ENCODE assay signal across 19 cellular contexts in genomic region chr10:102334106-102334505, GRCh38.
DNase-seq lines count a peak whose midpoint lies in the region; ATAC-seq and TF ChIP-seq lines count a peak whose summit lies in the region.
"Had no signal": no experiment of that assay in that cellular context is flagged by ENCODE, and none has a peak within 500 bp of the region (broad histone marks: within the 10 kb centered on the region; RNA-seq: fewer than 3 reads in every experiment).

No MANE protein-coding gene starts in this region.

- TF ChIP-seq CTCF in glutamatergic neuron (IDR thresholded peaks at IDR 0.05; ENCODE audit: partially characterized antibody, unreplicated experiment) (no peak), nephron (IDR thresholded peaks at IDR 0.05; ENCODE audit: unreplicated experiment in 3 of 3) (no peak), OCI-LY7 (conservative IDR thresholded peaks at IDR 0.05; ENCODE audit: low read length) (no peak), endodermal cell (conservative IDR thresholded peaks at IDR 0.05) (no peak)

- H3K36me3 Mint-ChIP-seq in activated naive CD4-positive, alpha-beta T cell treated with anti-CD3 and anti-CD28 coated beads, Interleukin-2, amount 50 U/mL, for 24 hours, result no peaks in the 10 kb centered on the region
- H3K36me3 Mint-ChIP-seq in glutamatergic neuron (ENCODE audit: unreplicated experiment) (peaks cover 6% of the 10 kb centered on the region), nephron (ENCODE audit: low read depth) (peaks cover 32% of the 10 kb centered on the region), endodermal cell (ENCODE audit: low read depth) (peaks cover 18% of the 10 kb centered on the region)

- no peaks in the 10 kb centered on the region for H4K20me1 ChIP-seq in OCI-LY7 (ENCODE audit: insufficient read depth, low read length)

- intact Hi-C loops in aorta (cut with DNase I) (no loop called here), OCI-LY7 (cut with micrococcal nuclease; ENCODE audit: unreplicated experiment) (no loop called here), left colon (cut with DNase I, micrococcal nuclease) (no loop called here)

- no peak for DNase-seq in activated naive CD4-positive, alpha-beta T cell (lab: John Stamatoyannopoulos, UW)
- no peak for DNase-seq in glutamatergic neuron
- DNase-seq in aorta, result no peak
- no peak for DNase-seq in OCI-LY7 (ENCODE audit: low spot score)
- no peak for DNase-seq in left colon
- DNase-seq in endodermal cell, result no peak
- DNase-seq: 8988T; activated CD4-positive, alpha-beta T cell treated with anti-CD3 and anti-CD28 coated beads, Interleukin-2, amount 50 U/mL, for 4 hours; activated effector memory CD4-positive, alpha-beta T cell treated with Interleukin-2 at 50 U/mL for 16 hours; COR-L47; HFFc6; naive thymus-derived CD4-positive, alpha-beta T cell; Peyer's patch; stimulated activated CD4-positive, alpha-beta T cell treated with anti-CD3 and anti-CD28 coated beads, Interleukin-12 subunit alpha, Interleukin-12 subunit beta, amount 100 ng/mL, for 4 hours; testis had no signal

- no peaks in the 10 kb centered on the region for H3K4me1 Mint-ChIP-seq in activated naive CD4-positive, alpha-beta T cell treated with anti-CD3 and anti-CD28 coated beads, Interleukin-2, amount 50 U/mL, for 24 hours
- peaks cover 9% of the 10 kb centered on the region for H3K4me1 Mint-ChIP-seq in glutamatergic neuron (ENCODE audit: low read depth, unreplicated experiment)
- peaks cover 17% of the 10 kb centered on the region for H3K4me1 Mint-ChIP-seq in nephron
- peaks cover 4% of the 10 kb centered on the region for H3K4me1 Mint-ChIP-seq in endodermal cell

- H3K9me2 ChIP-seq in OCI-LY7 (ENCODE audit: insufficient read depth, low read length), result no peaks in the 10 kb centered on the region

- POLR2A ChIA-PET in OCI-LY7 (lab: Charles Lee), result no interaction called here

- H3K4me2 ChIP-seq in OCI-LY7 (ENCODE audit: low read length), result no peak overlapping the region

- H3K4me3 ChIP-seq in aorta (ENCODE audit: low read length in 2 of 2) (no peak overlapping the region), OCI-LY7 (ENCODE audit: low read depth, low read length, poor library complexity, severe bottlenecking) (no peak overlapping the region), endodermal cell (ENCODE audit: low read length) (no peak overlapping the region)
- H3K4me3 ChIP-seq: esophagus muscularis mucosa, Peyer's patch, testis had no signal

- ATAC-seq in aorta (ENCODE audit: low FRiP score) (peak; percentile 15), left colon (no peak)
- ATAC-seq: naive thymus-derived CD4-positive, alpha-beta T cell had no signal

- no TSS peak for BruUV-seq in OCI-LY7 (replicated peaks; lab: Mats Ljungman, UMichigan)

- no peak overlapping the region for H3K9ac ChIP-seq in endodermal cell (ENCODE audit: extremely low read depth, low read length, poor library complexity, severe bottlenecking)

- WGBS in aorta, 2 donors, result 27 to 35% methylated on average over 4 of the region's 4 CpGs
- WGBS in endodermal cell (ENCODE audit: insufficient coverage in 1 of 2, insufficient read length in 1 of 2), 2 experiments, result 84 to 98% methylated on average over 4 of the region's 4 CpGs

- H3K79me2 ChIP-seq in OCI-LY7 (ENCODE audit: insufficient read depth, low read depth, low read length), result no peaks in the 10 kb centered on the region

- H3K27ac ChIP-seq in aorta (ENCODE audit: low read depth in 1 of 2, low read length in 2 of 2), result no peak overlapping the region
- no peak overlapping the region for H3K27ac ChIP-seq in OCI-LY7 (ENCODE audit: low read depth, low read length, poor library complexity, severe bottlenecking)
- H3K27ac ChIP-seq in endodermal cell (ENCODE audit: low read depth, low read length), result no peak overlapping the region
- H3K27ac ChIP-seq: esophagus muscularis mucosa, Peyer's patch, testis had no signal

- H3K9me3 Mint-ChIP-seq in activated naive CD4-positive, alpha-beta T cell treated with anti-CD3 and anti-CD28 coated beads, Interleukin-2, amount 50 U/mL, for 24 hours, result no peaks in the 10 kb centered on the region
- peaks cover 5% of the 10 kb centered on the region for H3K9me3 Mint-ChIP-seq in glutamatergic neuron (ENCODE audit: unreplicated experiment)
- H3K9me3 Mint-ChIP-seq in nephron, result no peaks in the 10 kb centered on the region
- H3K9me3 Mint-ChIP-seq in endodermal cell, result no peaks in the 10 kb centered on the region
- H3K9me3 Mint-ChIP-seq: HFFc6; naive thymus-derived CD4-positive, alpha-beta T cell; T-helper 2 cell treated with Interferon-gamma antibody and Interleukin-4, amounts not matched to agents 5 μg/mL and 100 μg/mL, for 36 hours had no signal

- no peaks in the 10 kb centered on the region for H3K36me3 ChIP-seq in aorta (ENCODE audit: control insufficient read depth in 1 of 2, insufficient read depth in 2 of 2, low read length in 1 of 2)
- H3K36me3 ChIP-seq in OCI-LY7 (ENCODE audit: insufficient read depth, low read length), result peaks cover 11% of the 10 kb centered on the region; the same call in 1 of the 2 replicates
- peaks cover 10% of the 10 kb centered on the region for H3K36me3 ChIP-seq in endodermal cell (ENCODE audit: control insufficient read depth, insufficient read depth, low read length)

- H3K27ac Mint-ChIP-seq in activated naive CD4-positive, alpha-beta T cell treated with anti-CD3 and anti-CD28 coated beads, Interleukin-2, amount 50 U/mL, for 24 hours, result peak overlapping the region; percentile 62
- no peak overlapping the region for H3K27ac Mint-ChIP-seq in glutamatergic neuron (ENCODE audit: unreplicated experiment)
- peak overlapping the region; percentile 30 to 91 (median 32) for H3K27ac Mint-ChIP-seq in nephron
- no peak overlapping the region for H3K27ac Mint-ChIP-seq in endodermal cell
- H3K27ac Mint-ChIP-seq: HFFc6; naive thymus-derived CD4-positive, alpha-beta T cell; T-helper 2 cell treated with Interferon-gamma antibody and Interleukin-4, amounts not matched to agents 5 μg/mL and 100 μg/mL, for 36 hours had no signal

- H3K27me3 ChIP-seq in aorta (ENCODE audit: control insufficient read depth in 1 of 2, insufficient read depth in 2 of 2, low read length in 1 of 2) (no peaks in the 10 kb centered on the region), endodermal cell (ENCODE audit: control insufficient read depth, insufficient read depth, low read length, poor library complexity, severe bottlenecking) (no peaks in the 10 kb centered on the region)
- H3K27me3 ChIP-seq: esophagus muscularis mucosa, Peyer's patch, testis had no signal

- H2AFZ ChIP-seq in OCI-LY7 (ENCODE audit: low read length), result no peak overlapping the region

- H3K4me1 ChIP-seq in aorta (ENCODE audit: control insufficient read depth in 1 of 2, insufficient read depth in 2 of 2, low read length in 2 of 2) (no peaks in the 10 kb centered on the region), OCI-LY7 (ENCODE audit: insufficient read depth, low read length, poor library complexity, severe bottlenecking) (no peaks in the 10 kb centered on the region), endodermal cell (ENCODE audit: control insufficient read depth, insufficient read depth, low read length) (peaks cover 7% of the 10 kb centered on the region)
- H3K4me1 ChIP-seq: Peyer's patch, testis had no signal

- CTCF ChIA-PET in OCI-LY7 (lab: Charles Lee; ENCODE audit: unreplicated experiment), result no interaction called here

- H3K9me3 ChIP-seq in aorta (ENCODE audit: control insufficient read depth, low read length) (no peaks in the 10 kb centered on the region), OCI-LY7 (ENCODE audit: low read length) (no peaks in the 10 kb centered on the region), endodermal cell (ENCODE audit: control insufficient read depth, low read length) (no peaks in the 10 kb centered on the region)
- H3K9me3 ChIP-seq: esophagus muscularis mucosa, Peyer's patch, testis had no signal

- H3K4me3 Mint-ChIP-seq in activated naive CD4-positive, alpha-beta T cell treated with anti-CD3 and anti-CD28 coated beads, Interleukin-2, amount 50 U/mL, for 24 hours, result no peak overlapping the region
- H3K4me3 Mint-ChIP-seq in glutamatergic neuron (ENCODE audit: unreplicated experiment) (peak overlapping the region; percentile 20), nephron (no peak overlapping the region), endodermal cell (no peak overlapping the region)
- H3K4me3 Mint-ChIP-seq: HFFc6; naive thymus-derived CD4-positive, alpha-beta T cell; T-helper 2 cell treated with Interferon-gamma antibody and Interleukin-4, amounts not matched to agents 5 μg/mL and 100 μg/mL, for 36 hours had no signal

- H3K27me3 Mint-ChIP-seq in activated naive CD4-positive, alpha-beta T cell treated with anti-CD3 and anti-CD28 coated beads, Interleukin-2, amount 50 U/mL, for 24 hours, result no peaks in the 10 kb centered on the region
- peaks cover 6% of the 10 kb centered on the region for H3K27me3 Mint-ChIP-seq in glutamatergic neuron (ENCODE audit: unreplicated experiment)
- no peaks in the 10 kb centered on the region for H3K27me3 Mint-ChIP-seq in nephron (ENCODE audit: low read depth)
- peaks cover 7% of the 10 kb centered on the region for H3K27me3 Mint-ChIP-seq in endodermal cell (ENCODE audit: insufficient read depth)
- H3K27me3 Mint-ChIP-seq: naive thymus-derived CD4-positive, alpha-beta T cell had no signal

Comparison
In these comparisons a context has a peak if more than half of its experiments do, and no peak if none do; other contexts are left out.
1. H3K27ac Mint-ChIP-seq: peak in activated naive CD4-positive, alpha-beta T cell treated with anti-CD3 and anti-CD28 coated beads, Interleukin-2, amount 50 U/mL, for 24 hours (single experiment) and nephron (3 of 3); none in glutamatergic neuron (single experiment) and endodermal cell (single experiment).